ENCODE assay signal across 8 cellular contexts in the genomic region with DNA sequence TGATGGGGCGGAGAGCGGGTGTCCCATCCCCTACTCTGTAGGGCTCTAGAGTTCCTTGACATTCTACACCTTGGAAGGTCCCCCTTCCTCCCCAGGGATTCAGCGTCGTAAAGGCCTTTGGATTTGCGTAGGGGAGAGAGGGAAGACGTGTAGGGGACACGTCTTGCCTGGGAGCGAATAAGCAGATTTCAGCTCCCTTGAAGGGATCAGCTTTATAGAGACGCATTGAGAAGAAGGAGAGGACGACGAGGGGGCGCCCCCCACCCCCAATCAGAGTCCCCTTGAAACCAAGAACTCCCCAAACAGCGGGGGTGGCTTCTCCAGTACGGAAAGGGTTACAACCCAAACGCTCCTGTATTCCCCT. TPM values are rescaled to one million over a fixed set of nuclear protein-coding genes. Genes with fewer than 3 reads are reported as not detected.
DNase-seq lines count a peak whose midpoint lies in the region; ATAC-seq and TF ChIP-seq lines count a peak whose summit lies in the region.

No MANE protein-coding gene starts in this region.

- no peak for TF ChIP-seq CTCF in OCI-LY3 (IDR thresholded peaks at IDR 0.05; ENCODE audit: low read depth, low read length)
- TF ChIP-seq CTCF in epithelial cell of esophagus (IDR thresholded peaks at IDR 0.05; ENCODE audit: insufficient read depth, low read depth, low read length, missing control alignments), result no peak

- H4K91ac ChIP-seq in neuronal stem cell (ENCODE audit: low read depth, low read length, poor library complexity), result no peak overlapping the region

- H3K18ac ChIP-seq in neuronal stem cell (ENCODE audit: low read length), result no peak overlapping the region

- H2BK12ac ChIP-seq in neuronal stem cell (ENCODE audit: low read length), result no peak overlapping the region

- peak overlapping the region; percentile 95 for H3K4me2 ChIP-seq in OCI-LY3 (ENCODE audit: low read length)
- peak overlapping the region; percentile 59 for H3K4me2 ChIP-seq in neuronal stem cell (ENCODE audit: insufficient read depth, low read length, poor library complexity, severe bottlenecking)

- H3K36me3 ChIP-seq in OCI-LY3 (replicated peaks; ENCODE audit: low read depth, low read length) (no peaks in the 10 kb centered on the region), neuronal stem cell (replicated peaks in 1 of 2; ENCODE audit: control insufficient read depth in 2 of 2, insufficient read depth in 2 of 2, low read length in 2 of 2) (no peaks in the 10 kb centered on the region)

- no peak overlapping the region for H3K23ac ChIP-seq in neuronal stem cell (ENCODE audit: low read depth, low read length, poor library complexity)

- H3K9ac ChIP-seq in OCI-LY3 (ENCODE audit: low read length) (peak overlapping the region; percentile 50), neuronal stem cell (ENCODE audit: low read depth, low read length, poor library complexity) (peak overlapping the region; percentile 17)

- peak; percentile 47 for DNase-seq in epithelial cell of esophagus (ENCODE audit: low read depth)
- no peak for DNase-seq in neuronal stem cell (ENCODE audit: low spot score)
- DNase-seq in G401 (ENCODE audit: low spot score), result no peak
- DNase-seq in NCI-H446 treated with DMSO at 0.1 percent for 48 hours (lab: John Stamatoyannopoulos, UW), result no peak
- no peak for DNase-seq in NCI-H1092 (lab: John Stamatoyannopoulos, UW)

- in situ Hi-C loops in G401 (cut with HindIII; ENCODE audit: low sequenced_read_pairs), result no loop called here

- H3K27me3 ChIP-seq in OCI-LY3 (ENCODE audit: low read depth, low read length), result no peaks in the 10 kb centered on the region
- peaks cover 0 to 5% (median 0%) of the 10 kb centered on the region in 3 experiments for H3K27me3 ChIP-seq in neuronal stem cell (ENCODE audit: control insufficient read depth in 3 of 3, insufficient read depth in 3 of 3, low read depth in 1 of 3, low read length in 3 of 3)

- H3K27ac ChIP-seq in OCI-LY3 (ENCODE audit: low read length), result no peak overlapping the region
- H3K27ac ChIP-seq in neuronal stem cell (replicated peaks; ENCODE audit: low read length), result no peak overlapping the region

- no peak overlapping the region for H4K8ac ChIP-seq in neuronal stem cell (ENCODE audit: low read depth, low read length)

- no peak overlapping the region for H2BK15ac ChIP-seq in neuronal stem cell (ENCODE audit: low read length)

- no CpG with 5 or more reads among the region's 15 CpGs for WGBS in neuronal stem cell (ENCODE audit: extremely low coverage in 2 of 2, insufficient read length in 2 of 2, insufficient replicate concordance in 1 of 2), 2 donors

- peak overlapping the region; percentile 84 for H3K4me3 ChIP-seq in OCI-LY3 (ENCODE audit: low read length)
- peak overlapping the region; percentile 97 for H3K4me3 ChIP-seq in epithelial cell of esophagus (ENCODE audit: low read length)
- peak overlapping the region; percentile 77 to 85 for H3K4me3 ChIP-seq in neuronal stem cell (ENCODE audit: low read length in 2 of 2)

- peaks cover 13% of the 10 kb centered on the region for H3K4me1 ChIP-seq in OCI-LY3 (ENCODE audit: low read length)
- H3K4me1 ChIP-seq in neuronal stem cell (ENCODE audit: control insufficient read depth in 2 of 2, insufficient read depth in 1 of 2, low read depth in 1 of 2, low read length in 2 of 2), result peaks cover 5% of the 10 kb centered on the region in 2 donors

- peak; percentile 0 for ATAC-seq in GM19351 (IDR thresholded peaks at IDR 0.05; ENCODE audit: unreplicated experiment)
- ATAC-seq in HG03025 (IDR thresholded peaks at IDR 0.05; ENCODE audit: low FRiP score, unreplicated experiment), result no peak

- H3K4ac ChIP-seq in neuronal stem cell (ENCODE audit: low read length), result no peak overlapping the region

- H2AFZ ChIP-seq in OCI-LY3 (ENCODE audit: low read depth, low read length) (peak overlapping the region; percentile 50), neuronal stem cell (ENCODE audit: low read length) (peak overlapping the region; percentile 86)

- H3K9me3 ChIP-seq in OCI-LY3 (ENCODE audit: insufficient read depth, low read length) (no peaks in the 10 kb centered on the region), neuronal stem cell (replicated peaks in 1 of 2; ENCODE audit: control insufficient read depth in 2 of 2, insufficient read depth in 1 of 2, low read depth in 1 of 2, low read length in 2 of 2) (no peaks in the 10 kb centered on the region)

- no peak overlapping the region for H3K14ac ChIP-seq in neuronal stem cell (ENCODE audit: low read length)

- H3K79me2 ChIP-seq in OCI-LY3 (ENCODE audit: low read length), result no peaks in the 10 kb centered on the region

- no peak overlapping the region for H2BK5ac ChIP-seq in neuronal stem cell (ENCODE audit: low read length)

- H3K79me1 ChIP-seq in neuronal stem cell (ENCODE audit: low read depth, low read length), result no peaks in the 10 kb centered on the region

- no peaks in the 10 kb centered on the region for H4K20me1 ChIP-seq in OCI-LY3 (ENCODE audit: insufficient read depth, low read length)

- H2AK5ac ChIP-seq in neuronal stem cell (ENCODE audit: low read depth, low read length), result no peak overlapping the region

- H2BK120ac ChIP-seq in neuronal stem cell (ENCODE audit: low read depth, low read length), result no peak overlapping the region

RNA-seq across cellular contexts. Expression of a gene that starts 0.3 kb away (rescaled TPM):
- 27.1 TPM for polyA plus RNA-seq in neuronal stem cell (2013, experiment 1 of 2)
- polyA plus RNA-seq in neuronal stem cell (2013, experiment 2 of 2), result 26.1 TPM
- 232 and 250 TPM in 2 replicates for total RNA-seq in G401 (2014; rRNA removed; shearing (Covaris generic))

RNA-seq across cellular contexts. Expression of a gene that starts 24.9 kb away (rescaled TPM):
- polyA plus RNA-seq in neuronal stem cell (2013, experiment 1 of 2), result 0.35 TPM
- 0.35 TPM for polyA plus RNA-seq in neuronal stem cell (2013, experiment 2 of 2)
- total RNA-seq in G401 (2014; rRNA removed; shearing (Covaris generic)), result not detected in 2 replicates

RNA-seq across cellular contexts. Expression of a gene that starts 51.0 kb away (rescaled TPM):
- polyA plus RNA-seq in neuronal stem cell (2013, experiment 1 of 2), result 847 TPM
- 851 TPM for polyA plus RNA-seq in neuronal stem cell (2013, experiment 2 of 2)
- total RNA-seq in G401 (2014; rRNA removed; shearing (Covaris generic)), result 219 and 225 TPM in 2 replicates
